In the genomic region with DNA sequence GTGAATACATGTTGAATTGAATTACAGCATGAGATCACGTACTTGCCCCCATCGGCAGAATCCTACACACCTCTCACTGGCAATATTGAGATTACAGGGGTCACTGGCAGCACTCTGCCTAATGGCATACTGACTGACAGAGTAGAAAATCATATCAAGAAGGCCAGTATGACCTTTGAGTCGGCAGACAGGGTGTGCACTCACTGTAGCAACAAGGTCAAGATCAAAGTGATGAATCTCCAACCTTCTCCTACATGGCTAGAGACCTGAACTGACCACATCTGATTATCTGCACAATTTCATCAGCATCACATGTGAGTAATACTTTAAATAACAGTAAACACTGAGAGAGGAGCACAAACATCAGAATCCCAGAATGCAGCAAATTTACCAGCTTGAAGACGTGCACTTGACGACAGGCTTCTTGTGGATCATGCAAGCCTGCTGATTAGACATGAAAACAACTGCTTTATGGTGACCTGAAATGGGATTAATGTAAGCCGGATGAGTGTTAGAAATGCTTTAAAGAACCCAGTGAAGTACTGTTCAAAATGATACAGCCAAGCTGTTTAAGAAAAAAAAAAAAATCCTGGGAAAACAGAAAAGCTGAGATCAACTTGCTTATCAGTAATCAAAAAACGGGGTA, we compare ENCODE assay signal across 2 cellular contexts.
TF ChIP-seq lines count a peak whose summit lies in the region.

No MANE protein-coding gene starts in this region.

TF ChIP-seq in GM23338, 12 proteins besides CTCF, POLR2A, EP300 and RAD21:
- TF ChIP-seq JUNB (IDR thresholded peaks at IDR 0.05; ENCODE audit: unreplicated experiment) (no peak), ZNF114 (CRISPR knock-in tag; IDR thresholded peaks at IDR 0.05) (no peak), STAT1 (IDR thresholded peaks at IDR 0.05; ENCODE audit: unreplicated experiment) (no peak)

TF ChIP-seq in neural cell, 6 proteins besides CTCF, POLR2A, EP300 and RAD21:
- no peak for TF ChIP-seq SMC3 (conservative IDR thresholded peaks at IDR 0.05; ENCODE audit: poor library complexity)
- no peak for TF ChIP-seq MXI1 (conservative IDR thresholded peaks at IDR 0.05; ENCODE audit: poor library complexity, severe bottlenecking)
- no peak for TF ChIP-seq TAF1 (IDR thresholded peaks at IDR 0.05; ENCODE audit: low read depth)
